ENCODE assay signal across 1 cellular context in the genomic region with DNA sequence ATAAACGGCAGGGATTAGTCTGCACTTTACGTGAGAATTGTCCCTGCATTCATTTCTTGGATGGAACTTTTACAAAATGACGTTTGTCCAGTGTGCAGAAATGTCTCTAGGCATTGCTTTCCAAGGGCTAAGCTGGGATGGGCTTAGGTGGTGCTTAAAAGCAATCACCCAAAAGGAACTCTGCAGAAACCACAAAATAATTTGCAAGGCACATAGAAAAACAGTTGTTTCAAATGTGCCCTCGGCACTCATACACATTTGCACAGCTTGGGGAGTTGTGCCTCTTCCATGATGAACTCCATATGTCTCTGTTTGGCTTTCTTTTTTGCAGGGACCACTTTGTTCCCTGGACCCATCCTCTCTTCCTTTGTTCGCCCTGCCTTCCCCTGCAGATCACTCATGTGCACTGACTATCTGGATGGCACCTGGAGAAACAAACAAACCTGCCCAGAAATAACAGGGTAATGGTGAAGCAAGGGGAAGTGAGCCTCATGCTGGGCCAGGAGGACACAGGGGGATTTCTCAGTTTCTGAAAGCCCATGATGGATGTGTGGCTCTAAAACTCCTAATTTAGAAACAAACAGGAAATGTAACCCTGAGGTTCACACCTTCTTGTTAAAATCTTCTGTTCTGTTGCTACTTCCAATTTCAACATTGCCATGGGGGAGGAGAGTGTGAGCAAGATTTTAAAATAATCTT.
TF ChIP-seq lines count a peak whose summit lies in the region.

No MANE protein-coding gene starts in this region.

TF ChIP-seq in HepG2, 621 proteins besides CTCF, POLR2A, EP300 and RAD21 (continued from another document):
- TF ChIP-seq, protein P1, sequence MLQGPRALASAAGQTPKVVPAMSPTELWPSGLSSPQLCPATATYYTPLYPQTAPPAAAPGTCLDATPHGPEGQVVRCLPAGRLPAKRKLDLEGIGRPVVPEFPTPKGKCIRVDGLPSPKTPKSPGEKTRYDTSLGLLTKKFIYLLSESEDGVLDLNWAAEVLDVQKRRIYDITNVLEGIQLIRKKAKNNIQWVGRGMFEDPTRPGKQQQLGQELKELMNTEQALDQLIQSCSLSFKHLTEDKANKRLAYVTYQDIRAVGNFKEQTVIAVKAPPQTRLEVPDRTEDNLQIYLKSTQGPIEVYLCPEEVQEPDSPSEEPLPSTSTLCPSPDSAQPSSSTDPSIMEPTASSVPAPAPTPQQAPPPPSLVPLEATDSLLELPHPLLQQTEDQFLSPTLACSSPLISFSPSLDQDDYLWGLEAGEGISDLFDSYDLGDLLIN (CRISPR knock-in tag; IDR thresholded peaks at IDR 0.05; ENCODE audit: borderline replicate concordance), result no peak
- TF ChIP-seq ZBTB38 (CRISPR knock-in tag; IDR thresholded peaks at IDR 0.05) (no peak), SRSF4 (IDR thresholded peaks at IDR 0.05; ENCODE audit: low read depth, low read length, poor library complexity, severe bottlenecking) (no peak), PRMT3 (CRISPR knock-in tag; IDR thresholded peaks at IDR 0.05; ENCODE audit: borderline replicate concordance, low read depth) (no peak), ZNF430 (CRISPR knock-in tag; IDR thresholded peaks at IDR 0.05) (no peak), KLF15 (CRISPR knock-in tag; IDR thresholded peaks at IDR 0.05; ENCODE audit: borderline replicate concordance) (no peak), ZBTB3 (CRISPR knock-in tag; IDR thresholded peaks at IDR 0.05; ENCODE audit: borderline replicate concordance, low read depth) (no peak), ZNF709 (CRISPR knock-in tag; IDR thresholded peaks at IDR 0.05) (no peak)
- TF ChIP-seq, protein P2, sequence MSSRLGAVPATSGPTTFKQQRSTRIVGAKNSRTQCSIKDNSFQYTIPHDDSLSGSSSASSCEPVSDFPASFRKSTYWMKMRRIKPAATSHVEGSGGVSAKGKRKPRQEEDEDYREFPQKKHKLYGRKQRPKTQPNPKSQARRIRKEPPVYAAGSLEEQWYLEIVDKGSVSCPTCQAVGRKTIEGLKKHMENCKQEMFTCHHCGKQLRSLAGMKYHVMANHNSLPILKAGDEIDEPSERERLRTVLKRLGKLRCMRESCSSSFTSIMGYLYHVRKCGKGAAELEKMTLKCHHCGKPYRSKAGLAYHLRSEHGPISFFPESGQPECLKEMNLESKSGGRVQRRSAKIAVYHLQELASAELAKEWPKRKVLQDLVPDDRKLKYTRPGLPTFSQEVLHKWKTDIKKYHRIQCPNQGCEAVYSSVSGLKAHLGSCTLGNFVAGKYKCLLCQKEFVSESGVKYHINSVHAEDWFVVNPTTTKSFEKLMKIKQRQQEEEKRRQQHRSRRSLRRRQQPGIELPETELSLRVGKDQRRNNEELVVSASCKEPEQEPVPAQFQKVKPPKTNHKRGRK (CRISPR knock-in tag; IDR thresholded peaks at IDR 0.05), result no peak
- TF ChIP-seq, protein P3, sequence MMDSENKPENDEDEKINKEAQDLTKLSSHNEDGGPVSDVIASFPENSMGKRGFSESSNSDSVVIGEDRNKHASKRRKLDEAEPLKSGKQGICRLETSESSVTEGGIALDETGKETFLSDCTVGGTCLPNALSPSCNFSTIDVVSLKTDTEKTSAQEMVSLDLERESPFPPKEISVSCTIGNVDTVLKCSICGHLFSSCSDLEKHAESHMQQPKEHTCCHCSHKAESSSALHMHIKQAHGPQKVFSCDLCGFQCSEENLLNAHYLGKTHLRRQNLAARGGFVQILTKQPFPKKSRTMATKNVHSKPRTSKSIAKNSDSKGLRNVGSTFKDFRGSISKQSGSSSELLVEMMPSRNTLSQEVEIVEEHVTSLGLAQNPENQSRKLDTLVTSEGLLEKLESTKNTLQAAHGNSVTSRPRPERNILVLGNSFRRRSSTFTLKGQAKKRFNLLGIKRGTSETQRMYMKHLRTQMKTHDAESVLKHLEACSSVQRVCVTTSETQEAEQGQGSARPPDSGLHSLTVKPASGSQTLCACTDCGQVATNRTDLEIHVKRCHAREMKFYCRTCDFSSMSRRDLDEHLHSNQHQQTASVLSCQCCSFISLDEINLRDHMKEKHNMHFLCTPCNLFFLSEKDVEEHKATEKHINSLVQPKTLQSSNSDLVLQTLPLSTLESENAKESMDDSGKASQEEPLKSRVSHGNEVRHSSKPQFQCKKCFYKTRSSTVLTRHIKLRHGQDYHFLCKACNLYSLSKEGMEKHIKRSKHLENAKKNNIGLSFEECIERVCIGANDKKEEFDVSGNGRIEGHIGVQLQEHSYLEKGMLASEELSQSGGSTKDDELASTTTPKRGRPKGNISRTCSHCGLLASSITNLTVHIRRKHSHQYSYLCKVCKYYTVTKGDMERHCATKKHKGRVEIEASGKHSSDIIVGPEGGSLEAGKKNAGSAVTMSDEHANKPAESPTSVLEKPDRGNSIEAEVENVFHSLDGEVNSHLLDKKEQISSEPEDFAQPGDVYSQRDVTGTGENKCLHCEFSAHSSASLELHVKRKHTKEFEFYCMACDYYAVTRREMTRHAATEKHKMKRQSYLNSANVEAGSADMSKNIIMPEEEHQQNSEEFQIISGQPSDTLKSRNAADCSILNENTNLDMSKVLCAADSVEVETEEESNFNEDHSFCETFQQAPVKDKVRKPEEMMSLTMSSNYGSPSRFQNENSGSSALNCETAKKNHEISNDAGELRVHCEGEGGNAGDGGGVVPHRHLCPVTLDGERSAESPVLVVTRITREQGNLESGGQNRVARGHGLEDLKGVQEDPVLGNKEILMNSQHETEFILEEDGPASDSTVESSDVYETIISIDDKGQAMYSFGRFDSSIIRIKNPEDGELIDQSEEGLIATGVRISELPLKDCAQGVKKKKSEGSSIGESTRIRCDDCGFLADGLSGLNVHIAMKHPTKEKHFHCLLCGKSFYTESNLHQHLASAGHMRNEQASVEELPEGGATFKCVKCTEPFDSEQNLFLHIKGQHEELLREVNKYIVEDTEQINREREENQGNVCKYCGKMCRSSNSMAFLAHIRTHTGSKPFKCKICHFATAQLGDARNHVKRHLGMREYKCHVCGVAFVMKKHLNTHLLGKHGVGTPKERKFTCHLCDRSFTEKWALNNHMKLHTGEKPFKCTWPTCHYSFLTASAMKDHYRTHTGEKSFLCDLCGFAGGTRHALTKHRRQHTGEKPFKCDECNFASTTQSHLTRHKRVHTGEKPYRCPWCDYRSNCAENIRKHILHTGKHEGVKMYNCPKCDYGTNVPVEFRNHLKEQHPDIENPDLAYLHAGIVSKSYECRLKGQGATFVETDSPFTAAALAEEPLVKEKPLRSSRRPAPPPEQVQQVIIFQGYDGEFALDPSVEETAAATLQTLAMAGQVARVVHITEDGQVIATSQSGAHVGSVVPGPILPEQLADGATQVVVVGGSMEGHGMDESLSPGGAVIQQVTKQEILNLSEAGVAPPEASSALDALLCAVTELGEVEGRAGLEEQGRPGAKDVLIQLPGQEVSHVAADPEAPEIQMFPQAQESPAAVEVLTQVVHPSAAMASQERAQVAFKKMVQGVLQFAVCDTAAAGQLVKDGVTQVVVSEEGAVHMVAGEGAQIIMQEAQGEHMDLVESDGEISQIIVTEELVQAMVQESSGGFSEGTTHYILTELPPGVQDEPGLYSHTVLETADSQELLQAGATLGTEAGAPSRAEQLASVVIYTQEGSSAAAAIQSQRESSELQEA (CRISPR knock-in tag; IDR thresholded peaks at IDR 0.05; ENCODE audit: not compliant biosample characterization), result no peak
- TF ChIP-seq, protein P4, sequence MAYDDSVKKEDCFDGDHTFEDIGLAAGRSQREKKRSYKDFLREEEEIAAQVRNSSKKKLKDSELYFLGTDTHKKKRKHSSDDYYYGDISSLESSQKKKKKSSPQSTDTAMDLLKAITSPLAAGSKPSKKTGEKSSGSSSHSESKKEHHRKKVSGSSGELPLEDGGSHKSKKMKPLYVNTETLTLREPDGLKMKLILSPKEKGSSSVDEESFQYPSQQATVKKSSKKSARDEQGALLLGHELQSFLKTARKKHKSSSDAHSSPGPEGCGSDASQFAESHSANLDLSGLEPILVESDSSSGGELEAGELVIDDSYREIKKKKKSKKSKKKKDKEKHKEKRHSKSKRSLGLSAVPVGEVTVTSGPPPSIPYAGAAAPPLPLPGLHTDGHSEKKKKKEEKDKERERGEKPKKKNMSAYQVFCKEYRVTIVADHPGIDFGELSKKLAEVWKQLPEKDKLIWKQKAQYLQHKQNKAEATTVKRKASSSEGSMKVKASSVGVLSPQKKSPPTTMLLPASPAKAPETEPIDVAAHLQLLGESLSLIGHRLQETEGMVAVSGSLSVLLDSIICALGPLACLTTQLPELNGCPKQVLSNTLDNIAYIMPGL (CRISPR knock-in tag; IDR thresholded peaks at IDR 0.05; ENCODE audit: borderline replicate concordance in 1 of 2, low read depth in 1 of 2), result no peak
TF ChIP-seq in HepG2: peak in this region for 0.
